10 cellular contexts compared by ENCODE assay signal in genomic region chr21:46066843-46067331, GRCh38. TPM values are rescaled to one million over a fixed set of nuclear protein-coding genes. Genes with fewer than 3 reads are reported as not detected.
DNase-seq lines count a peak whose midpoint lies in the region; ATAC-seq and TF ChIP-seq lines count a peak whose summit lies in the region.
"Had no signal": no experiment of that assay in that cellular context is flagged by ENCODE, and none has a peak within 500 bp of the region (broad histone marks: within the 10 kb centered on the region; RNA-seq: fewer than 3 reads in every experiment).

No MANE protein-coding gene starts in this region.

- H3K4me3 ChIP-seq in H7 (ENCODE audit: insufficient read depth, low read depth, low read length) (no peak overlapping the region), lower lobe of right lung (no peak overlapping the region), spleen (no peak overlapping the region)

- H3K4me1 ChIP-seq in lower lobe of right lung (peaks cover 31% of the 10 kb centered on the region), spleen (peaks cover 5 to 24% (median 13%) of the 10 kb centered on the region in 6 donors)
- H3K4me1 ChIP-seq: foreskin keratinocyte had no signal

- TF ChIP-seq POLR2A in spleen (IDR thresholded peaks at IDR 0.05), result no peak

- H3K27me3 ChIP-seq in H7 (ENCODE audit: control insufficient read depth, insufficient read depth, low read length), result no peaks in the 10 kb centered on the region
- H3K27me3 ChIP-seq in lower lobe of right lung (ENCODE audit: low read depth), result peaks cover 48% of the 10 kb centered on the region
- H3K27me3 ChIP-seq in spleen (replicated peaks in 1 of 7), result peaks cover 0 to 53% (median 0%) of the 10 kb centered on the region in 7 donors

- H3K36me3 ChIP-seq in H7 (replicated peaks; ENCODE audit: control insufficient read depth, insufficient read depth, low read length), result no peaks in the 10 kb centered on the region
- no peaks in the 10 kb centered on the region for H3K36me3 ChIP-seq in lower lobe of right lung
- no peaks in the 10 kb centered on the region for H3K36me3 ChIP-seq in spleen

- TF ChIP-seq CTCF in lower lobe of right lung (IDR thresholded peaks at IDR 0.05) (no peak), spleen (IDR thresholded peaks at IDR 0.05 in 8 of 11, conservative IDR thresholded peaks at IDR 0.05 in 3 of 11) (no peak)

- intact Hi-C loops in lower lobe of right lung (cut with DNase I) (no loop called here), spleen (cut with DNase I; ENCODE audit: low total_unique reads) (no loop called here)

- WGBS in spleen, 5 donors, result 55 to 88% (median 78%) methylated on average over 13 to 20 of the region's 20 CpGs

- DNase-seq in H7 (peak; percentile 77), ecto neural progenitor cell (ENCODE audit: low spot score) (peak; percentile 65), lower lobe of right lung (peak; percentile 46), spleen (no peak), NCI-H1048 (lab: John Stamatoyannopoulos, UW) (no peak), DMS53 (lab: John Stamatoyannopoulos, UW) (no peak), NCI-H524 treated with DMSO at 0.1 percent for 48 hours (lab: John Stamatoyannopoulos, UW) (no peak), hypothalamus (lab: John Stamatoyannopoulos, UW) (no peak)
- DNase-seq: activated naive CD4-positive, alpha-beta T cell treated with anti-CD3 and anti-CD28 coated beads for 36 hours; foreskin keratinocyte had no signal

- no peaks in the 10 kb centered on the region for H3K9me3 ChIP-seq in lower lobe of right lung
- H3K9me3 ChIP-seq in spleen, result peaks cover 0 to 16% (median 3%) of the 10 kb centered on the region in 8 donors

- H3K27ac ChIP-seq in lower lobe of right lung (peak overlapping the region; percentile 76), spleen (peak overlapping the region in 5 of 8 donors; percentile 5 to 54 (median 33))
- H3K27ac ChIP-seq: foreskin keratinocyte had no signal

- peak; percentile 20 to 42 for ATAC-seq in lower lobe of right lung
- ATAC-seq: foreskin keratinocyte had no signal

RNA-seq across cellular contexts. Expression of gene COL6A2, which starts 31.0 kb away (rescaled TPM):
- total RNA-seq in H7 (2014; rRNA removed; shearing (Covaris generic)), result 127 and 143 TPM in 2 replicates
- total RNA-seq in lower lobe of right lung (227 TPM), spleen (100 to 1,000 TPM; 105 to 259 (median 198) TPM)
- polyA plus RNA-seq in spleen, result 100 to 1,000 TPM; 101 to 244 (median 110) TPM

Comparison
In these comparisons a context has a peak if more than half of its experiments do, and no peak if none do; other contexts are left out.
1. DNase-seq: peak in H7 (single experiment), ecto neural progenitor cell (single experiment) and lower lobe of right lung (single experiment); none in spleen (single experiment), NCI-H1048 (single experiment), DMS53 (single experiment), NCI-H524 treated with DMSO at 0.1 percent for 48 hours (single experiment) and hypothalamus (0 of 51).